ENCODE assay signal across 1 cellular context in the genomic region with DNA sequence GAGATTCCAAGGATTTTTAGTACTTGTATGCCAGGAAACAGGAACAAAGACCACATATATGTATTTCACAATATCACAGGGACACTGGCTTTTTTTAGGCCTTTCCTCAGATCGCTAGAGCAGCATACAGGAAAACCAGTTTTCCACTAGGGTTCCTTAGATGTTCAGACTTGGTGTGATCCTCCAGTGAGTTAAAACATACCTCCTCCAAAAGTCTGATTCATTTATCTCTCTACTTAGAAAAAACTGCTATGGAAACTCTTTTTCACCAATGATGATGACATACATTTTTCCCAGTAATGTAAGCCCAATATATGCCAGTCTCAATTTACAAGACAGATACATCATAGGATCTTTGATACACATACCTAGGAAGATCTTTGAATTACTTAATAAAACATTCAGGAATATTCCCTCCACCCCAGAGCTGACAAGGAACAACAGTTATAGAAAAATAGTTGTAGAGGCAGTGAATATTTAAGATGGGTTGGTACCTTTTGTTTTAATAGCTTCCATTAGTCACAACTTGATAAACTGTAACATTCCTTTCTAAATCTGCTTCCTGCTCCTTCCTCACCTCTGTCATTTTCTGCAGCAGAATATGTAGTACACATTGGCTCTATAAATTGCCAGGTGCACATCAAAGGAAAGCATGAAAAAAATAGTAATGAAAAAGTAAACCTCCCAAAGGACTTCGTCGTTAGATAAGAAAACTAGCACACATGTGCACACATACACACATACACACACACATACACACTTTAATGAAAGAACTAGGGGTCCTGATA.
TF ChIP-seq lines count a peak whose summit lies in the region.

No MANE protein-coding gene starts in this region.

TF ChIP-seq in HepG2, 621 proteins besides CTCF, POLR2A, EP300 and RAD21:
- TF ChIP-seq, protein P1, sequence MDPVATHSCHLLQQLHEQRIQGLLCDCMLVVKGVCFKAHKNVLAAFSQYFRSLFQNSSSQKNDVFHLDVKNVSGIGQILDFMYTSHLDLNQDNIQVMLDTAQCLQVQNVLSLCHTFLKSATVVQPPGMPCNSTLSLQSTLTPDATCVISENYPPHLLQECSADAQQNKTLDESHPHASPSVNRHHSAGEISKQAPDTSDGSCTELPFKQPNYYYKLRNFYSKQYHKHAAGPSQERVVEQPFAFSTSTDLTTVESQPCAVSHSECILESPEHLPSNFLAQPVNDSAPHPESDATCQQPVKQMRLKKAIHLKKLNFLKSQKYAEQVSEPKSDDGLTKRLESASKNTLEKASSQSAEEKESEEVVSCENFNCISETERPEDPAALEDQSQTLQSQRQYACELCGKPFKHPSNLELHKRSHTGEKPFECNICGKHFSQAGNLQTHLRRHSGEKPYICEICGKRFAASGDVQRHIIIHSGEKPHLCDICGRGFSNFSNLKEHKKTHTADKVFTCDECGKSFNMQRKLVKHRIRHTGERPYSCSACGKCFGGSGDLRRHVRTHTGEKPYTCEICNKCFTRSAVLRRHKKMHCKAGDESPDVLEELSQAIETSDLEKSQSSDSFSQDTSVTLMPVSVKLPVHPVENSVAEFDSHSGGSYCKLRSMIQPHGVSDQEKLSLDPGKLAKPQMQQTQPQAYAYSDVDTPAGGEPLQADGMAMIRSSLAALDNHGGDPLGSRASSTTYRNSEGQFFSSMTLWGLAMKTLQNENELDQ (CRISPR knock-in tag; IDR thresholded peaks at IDR 0.05; ENCODE audit: borderline replicate concordance), result no peak
- no peak for TF ChIP-seq ZFP36 (IDR thresholded peaks at IDR 0.05; ENCODE audit: borderline replicate concordance, low read depth, low read length, partially characterized antibody)
- 0 out of 2 replicates have a peak, but pooled peaks have one; percentile 7 for TF ChIP-seq CEBPG (CRISPR knock-in tag; IDR thresholded peaks at IDR 0.05)
- no peak for TF ChIP-seq CBX5 (CRISPR knock-in tag; IDR thresholded peaks at IDR 0.05; ENCODE audit: borderline replicate concordance)
- TF ChIP-seq, protein P2, sequence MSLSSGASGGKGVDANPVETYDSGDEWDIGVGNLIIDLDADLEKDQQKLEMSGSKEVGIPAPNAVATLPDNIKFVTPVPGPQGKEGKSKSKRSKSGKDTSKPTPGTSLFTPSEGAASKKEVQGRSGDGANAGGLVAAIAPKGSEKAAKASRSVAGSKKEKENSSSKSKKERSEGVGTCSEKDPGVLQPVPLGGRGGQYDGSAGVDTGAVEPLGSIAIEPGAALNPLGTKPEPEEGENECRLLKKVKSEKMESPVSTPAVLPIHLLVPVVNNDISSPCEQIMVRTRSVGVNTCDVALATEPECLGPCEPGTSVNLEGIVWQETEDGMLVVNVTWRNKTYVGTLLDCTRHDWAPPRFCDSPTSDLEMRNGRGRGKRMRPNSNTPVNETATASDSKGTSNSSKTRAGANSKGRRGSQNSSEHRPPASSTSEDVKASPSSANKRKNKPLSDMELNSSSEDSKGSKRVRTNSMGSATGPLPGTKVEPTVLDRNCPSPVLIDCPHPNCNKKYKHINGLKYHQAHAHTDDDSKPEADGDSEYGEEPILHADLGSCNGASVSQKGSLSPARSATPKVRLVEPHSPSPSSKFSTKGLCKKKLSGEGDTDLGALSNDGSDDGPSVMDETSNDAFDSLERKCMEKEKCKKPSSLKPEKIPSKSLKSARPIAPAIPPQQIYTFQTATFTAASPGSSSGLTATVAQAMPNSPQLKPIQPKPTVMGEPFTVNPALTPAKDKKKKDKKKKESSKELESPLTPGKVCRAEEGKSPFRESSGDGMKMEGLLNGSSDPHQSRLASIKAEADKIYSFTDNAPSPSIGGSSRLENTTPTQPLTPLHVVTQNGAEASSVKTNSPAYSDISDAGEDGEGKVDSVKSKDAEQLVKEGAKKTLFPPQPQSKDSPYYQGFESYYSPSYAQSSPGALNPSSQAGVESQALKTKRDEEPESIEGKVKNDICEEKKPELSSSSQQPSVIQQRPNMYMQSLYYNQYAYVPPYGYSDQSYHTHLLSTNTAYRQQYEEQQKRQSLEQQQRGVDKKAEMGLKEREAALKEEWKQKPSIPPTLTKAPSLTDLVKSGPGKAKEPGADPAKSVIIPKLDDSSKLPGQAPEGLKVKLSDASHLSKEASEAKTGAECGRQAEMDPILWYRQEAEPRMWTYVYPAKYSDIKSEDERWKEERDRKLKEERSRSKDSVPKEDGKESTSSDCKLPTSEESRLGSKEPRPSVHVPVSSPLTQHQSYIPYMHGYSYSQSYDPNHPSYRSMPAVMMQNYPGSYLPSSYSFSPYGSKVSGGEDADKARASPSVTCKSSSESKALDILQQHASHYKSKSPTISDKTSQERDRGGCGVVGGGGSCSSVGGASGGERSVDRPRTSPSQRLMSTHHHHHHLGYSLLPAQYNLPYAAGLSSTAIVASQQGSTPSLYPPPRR (CRISPR knock-in tag; IDR thresholded peaks at IDR 0.05; ENCODE audit: borderline replicate concordance), result no peak
- TF ChIP-seq CEBPB (IDR thresholded peaks at IDR 0.05; ENCODE audit: borderline replicate concordance, low read depth, low read length), result peak; percentile 71
